ENCODE assay signal across 10 cellular contexts in genomic region chr19:10226376-10227214, GRCh38. TPM values are rescaled to one million over a fixed set of nuclear protein-coding genes. Genes with fewer than 3 reads are reported as not detected.
DNase-seq lines count a peak whose midpoint lies in the region; ATAC-seq and TF ChIP-seq lines count a peak whose summit lies in the region.
"Had no signal": no experiment of that assay in that cellular context is flagged by ENCODE, and none has a peak within 500 bp of the region (broad histone marks: within the 10 kb centered on the region; RNA-seq: fewer than 3 reads in every experiment).

No MANE protein-coding gene starts in this region.

- CTCF ChIA-PET in IMR-90 (lab: Yijun Ruan, JAX): no interaction called here

- intact Hi-C loops in IMR-90 (cut with micrococcal nuclease): no loop called here

- TF ChIP-seq CTCF in IMR-90 (conservative IDR thresholded peaks at IDR 0.05; ENCODE audit: low read depth, low read length): no peak; the same call in 1 of the 2 replicates

- peak overlapping the region; percentile 65 to 97 for H4K8ac ChIP-seq in IMR-90 (ENCODE audit: low read depth in 2 of 2, low read length in 2 of 2)

- peak overlapping the region; percentile 98 for H2AK5ac ChIP-seq in IMR-90 (ENCODE audit: low read depth, low read length)

- peak overlapping the region; percentile 98 for H3K4ac ChIP-seq in IMR-90 (ENCODE audit: low read depth, low read length)

- H2AK9ac ChIP-seq in IMR-90 (replicated peaks; ENCODE audit: low read depth, low read length, poor library complexity): peak overlapping the region; percentile 98

- POLR2A ChIA-PET in IMR-90 (lab: Charles Lee; ENCODE audit: unreplicated experiment): interaction anchor here (0.8 kb wide), 1 partner anchor 25 kb away, joined by 5 read pairs; the partner anchor contains the start of gene MRPL4

- H2BK120ac ChIP-seq in IMR-90 (ENCODE audit: low read depth, low read length): peak overlapping the region; percentile 92

- no CpG with 5 or more reads among the region's 17 CpGs for WGBS in IMR-90 (ENCODE audit: extremely low coverage in 2 of 2, insufficient read length in 1 of 2), 2 experiments
- 85% methylated on average over 17 of the region's 17 CpGs for WGBS in thymus

- H3K9ac ChIP-seq in IMR-90 (ENCODE audit: low read depth, low read length): peak overlapping the region; percentile 53
- no peak overlapping the region for H3K9ac ChIP-seq in duodenal mucosa (ENCODE audit: low read depth in 1 of 2, low read length in 2 of 2)
- H3K9ac ChIP-seq: KMS-11 had no signal

- peaks cover 32% of the 10 kb centered on the region for H4K20me1 ChIP-seq in IMR-90 (ENCODE audit: insufficient read depth, low read length)

- peak overlapping the region; percentile 97 for H3K14ac ChIP-seq in IMR-90 (replicated peaks; ENCODE audit: low read depth, low read length)

- H3K9me3 ChIP-seq in IMR-90 (ENCODE audit: control insufficient read depth, insufficient read depth, low read length) (no peaks in the 10 kb centered on the region), duodenal mucosa (ENCODE audit: control insufficient read depth in 1 of 2, low read length in 2 of 2) (no peaks in the 10 kb centered on the region), thymus (ENCODE audit: control insufficient read depth) (no peaks in the 10 kb centered on the region)

- dilution Hi-C loops in IMR-90 (cut with HindIII; ENCODE audit: low sequenced_read_pairs, unreplicated experiment): no loop called here

- in situ Hi-C loops in IMR-90 (cut with MboI; ENCODE audit: low sequenced_read_pairs): no loop called here

- peak overlapping the region; percentile 98 for H3K23ac ChIP-seq in IMR-90 (ENCODE audit: low read depth, low read length)

- peak overlapping the region; percentile 89 for H2AFZ ChIP-seq in IMR-90 (replicated peaks; ENCODE audit: low read length, poor library complexity)

- ATAC-seq in IMR-90 (ENCODE audit: low read depth) (peak; percentile 49), GM21360 (IDR thresholded peaks at IDR 0.05; ENCODE audit: unreplicated experiment) (no peak), GM21367 (IDR thresholded peaks at IDR 0.05; ENCODE audit: unreplicated experiment) (no peak)

- peak overlapping the region; percentile 5 for H3K56ac ChIP-seq in IMR-90 (ENCODE audit: extremely low read depth, insufficient read depth, low read length)

- H3K36me3 ChIP-seq in IMR-90 (ENCODE audit: control insufficient read depth, insufficient read depth, low read length) (peaks cover 31% of the 10 kb centered on the region), duodenal mucosa (ENCODE audit: control insufficient read depth in 1 of 2, insufficient read depth in 2 of 2, low read length in 2 of 2) (peaks cover 0 to 6% of the 10 kb centered on the region in 2 donors), thymus (ENCODE audit: control insufficient read depth, insufficient read depth) (no peaks in the 10 kb centered on the region)

- TF ChIP-seq RAD21 in IMR-90 (IDR thresholded peaks at IDR 0.05; ENCODE audit: low read length): 0 out of 2 replicates have a peak, but pooled peaks have one; percentile 13

- BruUV-seq in IMR-90 (replicated peaks; lab: Mats Ljungman, UMichigan): no TSS peak

- H3K27ac ChIP-seq in IMR-90 (ENCODE audit: insufficient read depth, low read length) (peak overlapping the region; percentile 95), duodenal mucosa (ENCODE audit: low read depth, low read length) (peak overlapping the region; percentile 68), thymus (ENCODE audit: low read depth) (peak overlapping the region; percentile 12)
- H3K27ac ChIP-seq: epithelial cell of prostate had no signal

- H3K27me3 ChIP-seq in IMR-90 (ENCODE audit: control insufficient read depth, insufficient read depth, low read length) (no peaks in the 10 kb centered on the region), duodenal mucosa (ENCODE audit: control insufficient read depth in 1 of 2, insufficient read depth in 2 of 2, low read length in 2 of 2) (no peaks in the 10 kb centered on the region), thymus (ENCODE audit: control insufficient read depth, insufficient read depth) (peaks cover 3% of the 10 kb centered on the region)

- H3K4me2 ChIP-seq in IMR-90 (ENCODE audit: low read depth, low read length): peak overlapping the region; percentile 69
- H3K4me2 ChIP-seq: KMS-11 had no signal

- peak overlapping the region; percentile 77 for H4K5ac ChIP-seq in IMR-90 (ENCODE audit: low read depth, low read length)

- H2BK15ac ChIP-seq in IMR-90 (ENCODE audit: low read depth, low read length): peak overlapping the region; percentile 97; the same call in 2 of the 3 replicates

- no peak overlapping the region for H3K4me3 ChIP-seq in IMR-90 (ENCODE audit: insufficient read depth, low read depth, low read length)
- no peak overlapping the region for H3K4me3 ChIP-seq in duodenal mucosa (ENCODE audit: low read depth in 1 of 2, low read length in 2 of 2)
- H3K4me3 ChIP-seq in thymus (ENCODE audit: low read length): no peak overlapping the region

- DNase-seq in IMR-90: peak; percentile 95
- peak; percentile 34 for DNase-seq in medulla oblongata (ENCODE audit: extremely low spot score)
- DNase-seq in GDM1 (lab: John Stamatoyannopoulos, UW): no peak
- DNase-seq in T-helper 9 cell: no peak

- peaks cover 27% of the 10 kb centered on the region for H3K4me1 ChIP-seq in IMR-90 (ENCODE audit: control insufficient read depth, insufficient read depth, low read length)
- peaks cover 0 to 22% of the 10 kb centered on the region in 2 donors for H3K4me1 ChIP-seq in duodenal mucosa (ENCODE audit: control insufficient read depth in 1 of 2, insufficient read depth in 2 of 2, low read length in 2 of 2)
- H3K4me1 ChIP-seq in thymus (ENCODE audit: control insufficient read depth, insufficient read depth, low read length): peaks cover 4% of the 10 kb centered on the region

- peak overlapping the region; percentile 68 for H3K18ac ChIP-seq in IMR-90 (ENCODE audit: low read depth, low read length)

- peak overlapping the region; percentile 91 for H2BK5ac ChIP-seq in IMR-90 (ENCODE audit: low read depth, low read length, poor library complexity, severe bottlenecking)

- H4K91ac ChIP-seq in IMR-90 (ENCODE audit: insufficient read depth, low read depth, low read length): peak overlapping the region; percentile 95

- peak overlapping the region; percentile 88 for H2BK20ac ChIP-seq in IMR-90 (ENCODE audit: low read depth, low read length)

- TF ChIP-seq POLR2A in IMR-90 (IDR thresholded peaks at IDR 0.05; ENCODE audit: low read depth, low read length): peak; percentile 36; the same call in 1 of the 2 replicates

- H3K79me1 ChIP-seq in IMR-90 (ENCODE audit: low read depth in 1 of 2, low read length in 2 of 2): peaks cover 29 to 80% of the 10 kb centered on the region in 2 experiments; a peak in 3 of 4 replicates

- H3K9me1 ChIP-seq in IMR-90 (ENCODE audit: insufficient read depth, low read length): peaks cover 25% of the 10 kb centered on the region

TF ChIP-seq in IMR-90, 13 proteins besides CTCF, POLR2A, EP300 and RAD21:
- peak; percentile 97 for TF ChIP-seq BHLHE40 (IDR thresholded peaks at IDR 0.05; ENCODE audit: low read depth, low read length)
- TF ChIP-seq RFX5 (IDR thresholded peaks at IDR 0.05; ENCODE audit: low read depth, low read length): no peak
- no peak for TF ChIP-seq USF2 (IDR thresholded peaks at IDR 0.05; ENCODE audit: low read depth, low read length)
- TF ChIP-seq SMC3 (IDR thresholded peaks at IDR 0.05; ENCODE audit: low read depth, low read length): 0 out of 2 replicates have a peak, but pooled peaks have one; percentile 7
- TF ChIP-seq MAZ (IDR thresholded peaks at IDR 0.05; ENCODE audit: borderline replicate concordance, low read depth, low read length): no peak
- TF ChIP-seq FOS (IDR thresholded peaks at IDR 0.05; ENCODE audit: low read depth, low read length): 0 out of 2 replicates have a peak, but pooled peaks have one; percentile 50
- peak; percentile 47; the same call in 1 of the 2 replicates for TF ChIP-seq CEBPB (IDR thresholded peaks at IDR 0.05; ENCODE audit: low read depth, low read length)

RNA-seq across cellular contexts. Expression of gene S1PR2, which starts 4.5 kb away (rescaled TPM):
- 14.0 and 16.7 TPM in 2 replicates for total RNA-seq in IMR-90 (2012; rRNA removed)
- polyA plus RNA-seq in IMR-90 (2012; rRNA removed): 15.0 and 16.1 TPM in 2 replicates
- polyA plus RNA-seq in IMR-90 (2012; cell fraction: cytosol; rRNA removed): 9.2 and 22.6 TPM in 2 replicates
- polyA plus RNA-seq in IMR-90 (2012; cell fraction: nucleus; rRNA removed; ENCODE audit: low replicate concordance): 14.1 and 14.9 TPM in 2 replicates
- 2.4 TPM for polyA plus RNA-seq in thymus

RNA-seq across cellular contexts. Expression of gene MRPL4, which starts 25.4 kb away (rescaled TPM):
- 32.8 and 36.4 TPM in 2 replicates for total RNA-seq in IMR-90 (2012; rRNA removed)
- 108 and 123 TPM in 2 replicates for polyA plus RNA-seq in IMR-90 (2012; rRNA removed)
- polyA plus RNA-seq in IMR-90 (2012; cell fraction: cytosol; rRNA removed): 136 and 153 TPM in 2 replicates
- polyA plus RNA-seq in IMR-90 (2012; cell fraction: nucleus; rRNA removed; ENCODE audit: low replicate concordance): 66.4 and 160 TPM in 2 replicates
- 41.0 TPM for polyA plus RNA-seq in thymus

RNA-seq across cellular contexts. Expression of gene DNMT1, which starts 31.8 kb away (rescaled TPM):
- 26.2 and 40.3 TPM in 2 replicates for total RNA-seq in IMR-90 (2012; rRNA removed)
- 83.6 and 88.1 TPM in 2 replicates for polyA plus RNA-seq in IMR-90 (2012; rRNA removed)
- polyA plus RNA-seq in IMR-90 (2012; cell fraction: cytosol; rRNA removed): 36.6 and 47.1 TPM in 2 replicates
- polyA plus RNA-seq in IMR-90 (2012; cell fraction: nucleus; rRNA removed; ENCODE audit: low replicate concordance): 214 and 325 TPM in 2 replicates
- polyA plus RNA-seq in thymus: 65.0 TPM

RNA-seq across cellular contexts. Expression of gene ICAM1, which starts 44.3 kb away (rescaled TPM):
- total RNA-seq in IMR-90 (2012; rRNA removed): 6.9 and 10.6 TPM in 2 replicates
- polyA plus RNA-seq in IMR-90 (2012; rRNA removed) (18.3 and 19.1 TPM in 2 replicates), thymus (18.2 TPM)
- 11.0 and 21.7 TPM in 2 replicates for polyA plus RNA-seq in IMR-90 (2012; cell fraction: cytosol; rRNA removed)
- 16.7 and 18.8 TPM in 2 replicates for polyA plus RNA-seq in IMR-90 (2012; cell fraction: nucleus; rRNA removed; ENCODE audit: low replicate concordance)

Comparison
In these comparisons a context has a peak if more than half of its experiments do, and no peak if none do; other contexts are left out.
1. DNase-seq: peak in IMR-90 (single experiment) and medulla oblongata (single experiment); none in GDM1 (single experiment) and T-helper 9 cell (single experiment).
2. H3K27ac ChIP-seq: peak in every context shown above with its lines; median percentile 95 in IMR-90; 68 in duodenal mucosa; 12 in thymus.